1 cellular context compared by ENCODE assay signal in genomic region chr4:185811509-185812364, GRCh38.
TF ChIP-seq lines count a peak whose summit lies in the region.

A gene with protein sequence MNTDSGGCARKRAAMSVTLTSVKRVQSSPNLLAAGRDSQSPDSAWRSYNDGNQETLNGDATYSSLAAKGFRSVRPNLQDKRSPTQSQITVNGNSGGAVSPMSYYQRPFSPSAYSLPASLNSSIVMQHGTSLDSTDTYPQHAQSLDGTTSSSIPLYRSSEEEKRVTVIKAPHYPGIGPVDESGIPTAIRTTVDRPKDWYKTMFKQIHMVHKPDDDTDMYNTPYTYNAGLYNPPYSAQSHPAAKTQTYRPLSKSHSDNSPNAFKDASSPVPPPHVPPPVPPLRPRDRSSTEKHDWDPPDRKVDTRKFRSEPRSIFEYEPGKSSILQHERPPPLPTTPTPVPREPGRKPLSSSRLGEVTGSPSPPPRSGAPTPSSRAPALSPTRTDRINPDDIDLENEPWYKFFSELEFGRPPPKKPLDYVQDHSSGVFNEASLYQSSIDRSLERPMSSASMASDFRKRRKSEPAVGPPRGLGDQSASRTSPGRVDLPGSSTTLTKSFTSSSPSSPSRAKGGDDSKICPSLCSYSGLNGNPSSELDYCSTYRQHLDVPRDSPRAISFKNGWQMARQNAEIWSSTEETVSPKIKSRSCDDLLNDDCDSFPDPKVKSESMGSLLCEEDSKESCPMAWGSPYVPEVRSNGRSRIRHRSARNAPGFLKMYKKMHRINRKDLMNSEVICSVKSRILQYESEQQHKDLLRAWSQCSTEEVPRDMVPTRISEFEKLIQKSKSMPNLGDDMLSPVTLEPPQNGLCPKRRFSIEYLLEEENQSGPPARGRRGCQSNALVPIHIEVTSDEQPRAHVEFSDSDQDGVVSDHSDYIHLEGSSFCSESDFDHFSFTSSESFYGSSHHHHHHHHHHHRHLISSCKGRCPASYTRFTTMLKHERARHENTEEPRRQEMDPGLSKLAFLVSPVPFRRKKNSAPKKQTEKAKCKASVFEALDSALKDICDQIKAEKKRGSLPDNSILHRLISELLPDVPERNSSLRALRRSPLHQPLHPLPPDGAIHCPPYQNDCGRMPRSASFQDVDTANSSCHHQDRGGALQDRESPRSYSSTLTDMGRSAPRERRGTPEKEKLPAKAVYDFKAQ (N-terminal part only) (minus strand): TSS chr4:185812194. CDS start chr4:185690571, 121,623 bp downstream.

TF ChIP-seq in GM23338, 12 proteins besides CTCF, POLR2A, EP300 and RAD21 (continued from another document):
- TF ChIP-seq ZNF462 (CRISPR knock-in tag; IDR thresholded peaks at IDR 0.05) (no peak), ETS1 (IDR thresholded peaks at IDR 0.05) (no peak), CREB1 (CRISPR knock-in tag; IDR thresholded peaks at IDR 0.05; ENCODE audit: low read depth) (no peak), EZH2phosphoT487 (IDR thresholded peaks at IDR 0.05; ENCODE audit: unreplicated experiment) (no peak), ZNF114 (CRISPR knock-in tag; IDR thresholded peaks at IDR 0.05) (no peak), ZNF331 (CRISPR knock-in tag; IDR thresholded peaks at IDR 0.05; ENCODE audit: low read depth) (no peak)
